Comparison of ENCODE assay signal across 8 cellular contexts in the genomic region with DNA sequence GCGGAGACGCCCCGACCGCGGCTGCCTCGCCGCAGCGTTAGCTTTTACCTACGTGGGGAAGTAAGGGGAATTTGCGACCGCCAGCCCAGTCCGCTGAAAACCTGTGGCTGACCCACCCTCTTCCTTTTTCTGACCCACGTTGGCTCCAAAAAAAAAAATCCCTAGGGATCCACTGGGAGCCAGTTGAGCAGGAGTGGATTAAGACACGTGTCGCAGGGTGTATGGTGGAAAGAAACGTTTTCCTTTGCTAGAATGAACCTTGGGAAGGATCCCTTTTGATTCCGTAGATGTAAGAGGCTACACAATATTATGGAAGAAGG.
DNase-seq lines count a peak whose midpoint lies in the region; ATAC-seq and FAIRE-seq lines count a peak whose summit lies in the region.

No MANE protein-coding gene starts in this region.

- no CpG with 5 or more reads among the region's 17 CpGs for WGBS in iPS DF 6.9 (ENCODE audit: insufficient coverage, insufficient read length)

- no peak for FAIRE-seq in HTR-8/SVneo (lab: Jason Lieb, UNC)

- no peaks in the 10 kb centered on the region for H3K9me3 Mint-ChIP-seq in activated naive CD8-positive, alpha-beta T cell (ENCODE audit: low read depth)
- H3K9me3 Mint-ChIP-seq in stimulated activated memory B cell treated with anti-CD40 and anti-IgM and Interleukin-4, amounts not matched to agents 10 μg/mL and 1 μg/mL and 100 μg/mL, for 72 hours = no peaks in the 10 kb centered on the region

- peak overlapping the region; percentile 87 for H3K4me3 ChIP-seq in iPS DF 6.9 (ENCODE audit: low read length)

- no peaks in the 10 kb centered on the region for H3K27me3 ChIP-seq in iPS DF 6.9 (ENCODE audit: control insufficient read depth, insufficient read depth, low read length)

- H3K9me3 ChIP-seq in iPS DF 6.9 (ENCODE audit: control insufficient read depth, insufficient read depth, low read length) = no peaks in the 10 kb centered on the region

- no peaks in the 10 kb centered on the region for H3K36me3 ChIP-seq in iPS DF 6.9 (ENCODE audit: control insufficient read depth, insufficient read depth, low read length)

- H3K27ac ChIP-seq in iPS DF 6.9 (ENCODE audit: low read length) = no peak overlapping the region

- H3K4me1 ChIP-seq in iPS DF 6.9 (ENCODE audit: control insufficient read depth, insufficient read depth, low read length) = peaks cover 1% of the 10 kb centered on the region; the same call in 1 of the 2 replicates

- H3K4me3 Mint-ChIP-seq in activated naive CD8-positive, alpha-beta T cell = peak overlapping the region; percentile 99
- peak overlapping the region; percentile 94 for H3K4me3 Mint-ChIP-seq in stimulated activated memory B cell treated with anti-CD40 and anti-IgM and Interleukin-4, amounts not matched to agents 10 μg/mL and 1 μg/mL and 100 μg/mL, for 72 hours

- ATAC-seq in stimulated activated memory B cell treated with anti-CD40 and anti-IgM and Interleukin-4, amounts not matched to agents 10 μg/mL and 1 μg/mL and 100 μg/mL, for 72 hours = no peak
- no peak for ATAC-seq in GM21737 (IDR thresholded peaks at IDR 0.05; ENCODE audit: unreplicated experiment)

- H3K4me1 Mint-ChIP-seq in activated naive CD8-positive, alpha-beta T cell (ENCODE audit: low read depth) = peaks cover 40% of the 10 kb centered on the region
- H3K4me1 Mint-ChIP-seq in stimulated activated memory B cell treated with anti-CD40 and anti-IgM and Interleukin-4, amounts not matched to agents 10 μg/mL and 1 μg/mL and 100 μg/mL, for 72 hours = peaks cover 64% of the 10 kb centered on the region

- peak; percentile 64 for DNase-seq in DMS79 treated with DMSO at 0.1 percent for 48 hours (lab: John Stamatoyannopoulos, UW)
- DNase-seq in HTR-8/SVneo (ENCODE audit: insufficient read length, low spot score) = peak; percentile 28
- DNase-seq in iPS DF 6.9 (ENCODE audit: low read depth, low spot score) = no peak
- no peak for DNase-seq in cortex of kidney (lab: John Stamatoyannopoulos, UW)
- DNase-seq in central memory CD4-positive, alpha-beta T cell = no peak

- no peaks in the 10 kb centered on the region for H3K36me3 Mint-ChIP-seq in activated naive CD8-positive, alpha-beta T cell
- H3K36me3 Mint-ChIP-seq in stimulated activated memory B cell treated with anti-CD40 and anti-IgM and Interleukin-4, amounts not matched to agents 10 μg/mL and 1 μg/mL and 100 μg/mL, for 72 hours = no peaks in the 10 kb centered on the region

- H3K27me3 Mint-ChIP-seq in activated naive CD8-positive, alpha-beta T cell = no peaks in the 10 kb centered on the region
- no peaks in the 10 kb centered on the region for H3K27me3 Mint-ChIP-seq in stimulated activated memory B cell treated with anti-CD40 and anti-IgM and Interleukin-4, amounts not matched to agents 10 μg/mL and 1 μg/mL and 100 μg/mL, for 72 hours

- peak overlapping the region; percentile 79 for H3K27ac Mint-ChIP-seq in activated naive CD8-positive, alpha-beta T cell
- H3K27ac Mint-ChIP-seq in stimulated activated memory B cell treated with anti-CD40 and anti-IgM and Interleukin-4, amounts not matched to agents 10 μg/mL and 1 μg/mL and 100 μg/mL, for 72 hours = peak overlapping the region; percentile 95

Comparison
In these comparisons a context has a peak if more than half of its experiments do, and no peak if none do; other contexts are left out.
1. DNase-seq: peak in DMS79 treated with DMSO at 0.1 percent for 48 hours (single experiment) and HTR-8/SVneo (single experiment); none in iPS DF 6.9 (single experiment), cortex of kidney (single experiment) and central memory CD4-positive, alpha-beta T cell (single experiment).